In the genomic region with DNA sequence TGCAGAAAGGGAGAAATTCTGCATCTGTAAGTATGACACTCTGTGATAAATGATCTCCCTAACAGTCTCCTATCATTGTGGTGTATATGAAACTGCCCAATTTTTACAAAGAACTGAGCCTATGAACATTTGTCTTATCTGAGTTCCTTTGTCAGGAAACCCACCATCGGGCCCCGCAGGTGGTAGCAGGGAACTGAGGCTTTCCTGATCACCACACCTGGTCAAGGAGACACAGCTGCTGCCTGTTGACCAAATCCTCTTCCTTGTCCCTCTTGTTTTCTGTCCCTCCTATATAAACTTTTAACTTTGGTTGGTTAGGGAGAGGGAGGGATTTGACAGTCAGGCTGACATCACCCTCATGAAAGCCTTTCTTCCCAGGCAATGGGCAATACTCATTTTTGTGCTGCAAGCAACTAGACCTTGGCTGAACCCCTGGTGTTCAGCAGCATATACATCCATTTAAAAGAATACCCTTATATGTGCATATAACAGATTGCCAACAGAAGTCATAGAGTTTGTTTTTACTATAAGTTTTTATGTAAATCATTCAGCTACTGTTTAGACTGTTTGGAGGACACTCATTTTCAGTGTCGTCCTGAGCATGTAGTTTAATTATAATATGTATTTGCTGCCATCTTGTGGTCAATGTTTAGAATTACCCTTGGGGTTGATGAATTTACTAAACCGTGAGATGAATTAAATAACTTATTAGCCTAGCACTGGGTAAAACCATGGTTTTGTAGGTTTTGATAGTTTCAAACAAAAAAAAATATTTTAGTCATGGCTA, we compare ENCODE assay signal across 9 cellular contexts. TPM values are rescaled to one million over a fixed set of nuclear protein-coding genes. Genes with fewer than 3 reads are reported as not detected.
DNase-seq lines count a peak whose midpoint lies in the region; ATAC-seq, FAIRE-seq and TF ChIP-seq lines count a peak whose summit lies in the region.
"Had no signal": no experiment of that assay in that cellular context is flagged by ENCODE, and none has a peak within 500 bp of the region (broad histone marks: within the 10 kb centered on the region; RNA-seq: fewer than 3 reads in every experiment).

No MANE protein-coding gene starts in this region.

- no peak overlapping the region for H3K27ac ChIP-seq in esophagus squamous epithelium
- H3K27ac ChIP-seq in neutrophil: no peak overlapping the region

- TF ChIP-seq CTCF in GM12872 (IDR thresholded peaks at IDR 0.05; ENCODE audit: insufficient read depth, low read depth, low read length) (peak; percentile 21; the same call in 1 of the 3 replicates), esophagus squamous epithelium (IDR thresholded peaks at IDR 0.05) (peak in 5 of 6 experiments; percentile 48 to 78 (median 69)), neutrophil (IDR thresholded peaks at IDR 0.05) (peak; percentile 66)

- no peaks in the 10 kb centered on the region for H3K9me3 ChIP-seq in MG63
- H3K9me3 ChIP-seq in esophagus squamous epithelium: no peaks in the 10 kb centered on the region
- no peaks in the 10 kb centered on the region for H3K9me3 ChIP-seq in neutrophil

- peak; percentile 40 for DNase-seq in MG63
- DNase-seq in SHP77 (lab: John Stamatoyannopoulos, UW): peak; percentile 33 to 57
- no peak for DNase-seq in esophagus squamous epithelium (lab: John Stamatoyannopoulos, UW)
- no peak for DNase-seq in NCI-H524 treated with DMSO at 0.1 percent for 48 hours (lab: John Stamatoyannopoulos, UW)

- intact Hi-C loops in esophagus squamous epithelium (cut with DNase I): loop anchor here (10.0 kb wide), 1 partner anchor 225 kb away; no protein-coding TSS in a partner anchor

- H3K27me3 ChIP-seq in MG63: no peaks in the 10 kb centered on the region
- peaks cover 0 to 3% (median 0%) of the 10 kb centered on the region in 4 donors for H3K27me3 ChIP-seq in esophagus squamous epithelium
- peaks cover 4% of the 10 kb centered on the region for H3K27me3 ChIP-seq in neutrophil

- ATAC-seq in HG02588 (IDR thresholded peaks at IDR 0.05; ENCODE audit: unreplicated experiment): peak; percentile 91

- 12 to 46% methylated on average over 4 of the region's 4 CpGs for WGBS in esophagus squamous epithelium, 2 donors

- FAIRE-seq in A204.1 (lab: Jason Lieb, UNC): peak; percentile 99

- H3K4me1 ChIP-seq in esophagus squamous epithelium: no peaks in the 10 kb centered on the region
- peaks cover 0 to 14% of the 10 kb centered on the region in 2 experiments for H3K4me1 ChIP-seq in neutrophil (ENCODE audit: control insufficient read depth in 1 of 2, insufficient read depth in 1 of 2, low read depth in 1 of 2, low read length in 1 of 2)

- H3K36me3 ChIP-seq in MG63: no peaks in the 10 kb centered on the region
- no peaks in the 10 kb centered on the region for H3K36me3 ChIP-seq in esophagus squamous epithelium
- H3K36me3 ChIP-seq in neutrophil: no peaks in the 10 kb centered on the region

- no peak for TF ChIP-seq POLR2A in esophagus squamous epithelium (IDR thresholded peaks at IDR 0.05)

- H3K4me3 ChIP-seq in MG63: no peak overlapping the region
- no peak overlapping the region for H3K4me3 ChIP-seq in esophagus squamous epithelium
- H3K4me3 ChIP-seq in neutrophil (ENCODE audit: low read depth in 1 of 2, low read length in 1 of 2): no peak overlapping the region

RNA-seq across cellular contexts. Expression of a gene that starts 17.0 kb away (rescaled TPM):
- not detected in 2 replicates for total RNA-seq in MG63 (2014; rRNA removed; shearing (Covaris generic); ENCODE audit: low replicate concordance)
- not detected for total RNA-seq in esophagus squamous epithelium
- total RNA-seq: urinary bladder had no signal

Comparison
In these comparisons a context has a peak if more than half of its experiments do, and no peak if none do; other contexts are left out.
1. DNase-seq: peak in MG63 (single experiment) and SHP77 (2 of 2); none in esophagus squamous epithelium (single experiment) and NCI-H524 treated with DMSO at 0.1 percent for 48 hours (single experiment).
2. Peak in every context shown above with its lines, with median percentiles within 50 percentile points of each other: CTCF ChIP-seq.